Comparison of ENCODE assay signal across 24 cellular contexts in the genomic region with DNA sequence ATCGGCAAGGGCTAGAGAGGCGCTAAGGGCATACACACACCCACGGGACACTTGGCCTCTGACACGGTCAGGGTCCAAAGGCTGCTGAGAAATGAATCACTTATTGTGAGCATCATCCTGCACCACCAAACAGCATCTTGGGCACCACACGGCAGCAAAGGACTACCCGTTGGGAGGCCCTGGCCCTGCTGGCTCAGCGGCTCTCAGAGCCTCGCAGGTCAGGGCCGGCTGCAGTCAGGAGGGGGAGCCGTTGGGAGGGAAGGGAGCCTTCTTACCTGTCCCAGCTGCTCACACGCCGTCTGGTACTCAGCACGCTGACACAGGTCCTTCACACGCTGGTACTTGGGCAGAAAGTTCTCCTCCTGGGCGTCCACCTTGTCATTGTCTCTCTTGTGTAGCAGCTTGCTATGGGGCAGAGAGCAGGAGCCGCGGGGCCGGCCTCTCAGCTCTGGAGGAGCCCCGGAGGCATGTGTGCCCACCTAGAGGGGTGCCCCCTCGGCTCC.
DNase-seq lines count a peak whose midpoint lies in the region; ATAC-seq, FAIRE-seq and TF ChIP-seq lines count a peak whose summit lies in the region.
"Had no signal": no experiment of that assay in that cellular context is flagged by ENCODE, and none has a peak within 500 bp of the region (broad histone marks: within the 10 kb centered on the region; RNA-seq: fewer than 3 reads in every experiment).

No MANE protein-coding gene starts in this region.

- H3K9me2 ChIP-seq in HCT116 (ENCODE audit: insufficient read depth), result no peaks in the 10 kb centered on the region

- no TSS peak for BruUV-seq in HCT116 (replicated peaks; lab: Mats Ljungman, UMichigan)
- no TSS peak for BruUV-seq in GM12878 (replicated peaks; lab: Mats Ljungman, UMichigan)

- FAIRE-seq in GM12878 (lab: Jason Lieb, UNC), result no peak
- FAIRE-seq: endothelial cell of umbilical vein, G401.6, GM18507 had no signal

- no peak for TF ChIP-seq EP300 in GM12878 (IDR thresholded peaks at IDR 0.05; ENCODE audit: borderline replicate concordance in 1 of 2, control insufficient read depth in 1 of 2, low read depth in 2 of 2, low read length in 2 of 2)

- POLR2A ChIA-PET in HCT116 (lab: Charles Lee), result no interaction called here
- POLR2A ChIA-PET in GM12878 (lab: Charles Lee), result no interaction called here

- TF ChIP-seq POLR2A in HCT116 (IDR thresholded peaks at IDR 0.05; ENCODE audit: borderline replicate concordance, extremely low read depth, insufficient read depth, insufficient read length) (no peak), GM12878 (IDR thresholded peaks at IDR 0.05; ENCODE audit: low read depth, low read length) (no peak), vagina (IDR thresholded peaks at IDR 0.05) (no peak)

- H3K79me2 ChIP-seq in HCT116 (ENCODE audit: insufficient read depth, low read length) (no peaks in the 10 kb centered on the region), GM12878 (ENCODE audit: control insufficient read depth, insufficient read depth, low read length) (no peaks in the 10 kb centered on the region), mesendoderm (ENCODE audit: control insufficient read depth, insufficient read depth, low read length) (no peaks in the 10 kb centered on the region)

- SMC1A ChIA-PET in GM12878 (lab: Charles Lee; ENCODE audit: uncharacterized antibody, unreplicated experiment), result interaction anchor here (1.1 kb wide), 1 partner anchor 36 kb away, joined by 3 read pairs; no protein-coding TSS in a partner anchor

- H4K20me1 ChIP-seq in HCT116 (ENCODE audit: insufficient read depth) (no peaks in the 10 kb centered on the region), GM12878 (ENCODE audit: control insufficient read depth, insufficient read depth) (no peaks in the 10 kb centered on the region)

- CTCF ChIA-PET in HCT116 (lab: Charles Lee) (interaction anchor here (1.3 to 5.5 kb wide), 2 partner anchors 14 to 945 kb away, joined by 3 to 43 read pairs; no protein-coding TSS in a partner anchor), GM12878 (lab: Yijun Ruan, JAX) (interaction anchor here (1.2 to 2.9 kb wide), 6 partner anchors 16 to 944 kb away, joined by 3 to 31 read pairs (median 4); no protein-coding TSS in a partner anchor)

- no peaks in the 10 kb centered on the region for H3K27me3 ChIP-seq in HCT116 (ENCODE audit: insufficient read depth, low read length)
- no peaks in the 10 kb centered on the region; a peak in 1 of 4 replicates for H3K27me3 ChIP-seq in GM12878 (replicated peaks in 1 of 2; ENCODE audit: control insufficient read depth in 2 of 2, insufficient read depth in 2 of 2, low read length in 1 of 2)
- no peaks in the 10 kb centered on the region for H3K27me3 ChIP-seq in mesendoderm (ENCODE audit: insufficient read depth, low read length, poor library complexity)
- no peaks in the 10 kb centered on the region for H3K27me3 ChIP-seq in vagina
- H3K27me3 ChIP-seq: MG63, neutrophil, sigmoid colon, thyroid gland had no signal

- H3K9me3 ChIP-seq in HCT116 (ENCODE audit: control insufficient read depth in 1 of 2, insufficient read depth in 1 of 2, low read depth in 1 of 2, low read length in 2 of 2) (no peaks in the 10 kb centered on the region), GM12878 (replicated peaks; ENCODE audit: control insufficient read depth, insufficient read depth, low read length) (no peaks in the 10 kb centered on the region), vagina (no peaks in the 10 kb centered on the region)
- H3K9me3 ChIP-seq: MG63, neutrophil, sigmoid colon, thyroid gland had no signal

- no peak overlapping the region for H4K5ac ChIP-seq in mesendoderm (ENCODE audit: low read length)

- TF ChIP-seq RAD21 in HCT116 (IDR thresholded peaks at IDR 0.05; ENCODE audit: low read depth), result 0 out of 2 replicates have a peak, but pooled peaks have one; percentile 6
- no peak for TF ChIP-seq RAD21 in GM12878 (IDR thresholded peaks at IDR 0.05; ENCODE audit: insufficient read depth, low read depth, low read length)

- no peak overlapping the region for H3K18ac ChIP-seq in mesendoderm (ENCODE audit: low read length)

- H2BK120ac ChIP-seq in mesendoderm (ENCODE audit: low read depth, low read length), result no peak overlapping the region

- RAD21 ChIA-PET in HCT116 (lab: Charles Lee; ENCODE audit: low non-redundant PET in 1 of 2, low total read pairs in 2 of 2, uncharacterized antibody in 2 of 2, unreplicated experiment in 2 of 2) (no interaction called here), GM12878 (lab: Charles Lee; ENCODE audit: unreplicated experiment) (interaction anchor here (2.5 kb wide), 1 partner anchor 35 kb away, joined by 16 read pairs; no protein-coding TSS in a partner anchor)

- no peak overlapping the region for H2AFZ ChIP-seq in HCT116 (ENCODE audit: low read depth, low read length, poor library complexity, severe bottlenecking)
- no peak overlapping the region for H2AFZ ChIP-seq in GM12878 (ENCODE audit: control insufficient read depth, low read depth, low read length)
- H2AFZ ChIP-seq: GM23248 had no signal

- in situ Hi-C loops in GM12878 (cut with MboI), result no loop called here

- no peak overlapping the region for H2AK5ac ChIP-seq in mesendoderm (ENCODE audit: low read length)

- no peak overlapping the region for H3K27ac ChIP-seq in HCT116 (ENCODE audit: low read depth, low read length)
- no peak overlapping the region for H3K27ac ChIP-seq in GM12878 (ENCODE audit: control insufficient read depth, insufficient read depth)
- H3K27ac ChIP-seq in mesendoderm (ENCODE audit: low read depth, low read length), result no peak overlapping the region
- H3K27ac ChIP-seq in vagina, result no peak overlapping the region
- H3K27ac ChIP-seq: GM23248, neutrophil, sigmoid colon, thyroid gland had no signal

- H3K4me3 ChIP-seq in HCT116 (replicated peaks in 1 of 2; ENCODE audit: low read depth in 1 of 2, low read length in 2 of 2) (no peak overlapping the region), GM12878 (no peak overlapping the region), mesendoderm (ENCODE audit: low read length) (no peak overlapping the region), vagina (no peak overlapping the region)
- H3K4me3 ChIP-seq: GM23248, MG63, sigmoid colon, thyroid gland had no signal

- WGBS in GM12878 (ENCODE audit: insufficient coverage, insufficient replicate concordance, low lambda C conversion rate, missing lambda C conversion rate), result 26% methylated on average over 18 of the region's 20 CpGs
- WGBS in mesendoderm (ENCODE audit: extremely low coverage, insufficient coverage, low lambda C conversion rate), result no CpG with 5 or more reads among the region's 20 CpGs

- ATAC-seq in HCT116 (no peak), GM12878 (no peak)
- ATAC-seq: activated naive CD4-positive, alpha-beta T cell treated with anti-CD3 and anti-CD28 coated beads, Interleukin-2, amount 50 U/mL, for 72 hours; stimulated activated naive CD8-positive, alpha-beta T cell treated with anti-CD3 and anti-CD28 coated beads, Interleukin-15, amount 100 ng/mL, for 72 hours had no signal

- no peak overlapping the region for H3K56ac ChIP-seq in mesendoderm (ENCODE audit: low read length)

- TF ChIP-seq CTCF in HCT116 (IDR thresholded peaks at IDR 0.05 in 2 of 3, conservative IDR thresholded peaks at IDR 0.05 in 1 of 3; ENCODE audit: borderline replicate concordance in 1 of 3, insufficient read depth in 1 of 3, low read depth in 2 of 3, low read length in 2 of 3), result peak in 1 of 3 experiments; percentile 29; a peak in 1 of 6 replicates
- no peak for TF ChIP-seq CTCF in GM12878 (IDR thresholded peaks at IDR 0.05 in 2 of 3, conservative IDR thresholded peaks at IDR 0.05 in 1 of 3; ENCODE audit: control insufficient read depth in 2 of 3, extremely low read depth in 1 of 3, insufficient read depth in 1 of 3, low read depth in 3 of 3, low read length in 3 of 3)
- no peak for TF ChIP-seq CTCF in vagina (IDR thresholded peaks at IDR 0.05)

- H3K4me1 ChIP-seq in HCT116 (ENCODE audit: control insufficient read depth in 1 of 2, insufficient read depth in 2 of 2, low read length in 2 of 2) (peaks cover 0 to 8% of the 10 kb centered on the region in 2 experiments; a peak in 1 of 4 replicates), GM12878 (ENCODE audit: control insufficient read depth, insufficient read depth, low read length) (no peaks in the 10 kb centered on the region), mesendoderm (ENCODE audit: control insufficient read depth, low read depth, low read length) (no peaks in the 10 kb centered on the region), vagina (no peaks in the 10 kb centered on the region)
- H3K4me1 ChIP-seq: thyroid gland had no signal

- peak; percentile 39 for DNase-seq in ELF-1 (ENCODE audit: low read depth, low spot score)
- DNase-seq in HCT116 (ENCODE audit: low read depth, low spot score), result no peak
- no peak for DNase-seq in GM12878 (ENCODE audit: low read depth, low spot score)
- peak; percentile 60 for DNase-seq in mesendoderm
- DNase-seq in vagina (ENCODE audit: extremely low spot score in 2 of 2), result no peak
- no peak for DNase-seq in DMS114 treated with DMSO at 0.1 percent for 48 hours (lab: John Stamatoyannopoulos, UW; ENCODE audit: unreplicated experiment)
- DNase-seq in activated CD4-positive, CD25-positive, alpha-beta regulatory T cell (lab: John Stamatoyannopoulos, UW), result no peak
- DNase-seq: activated CD4-positive, alpha-beta T cell treated with anti-CD3 and anti-CD28 coated beads for 48 hours; aorta; CD4-positive, CD25-positive, alpha-beta regulatory T cell; central memory CD4-positive, alpha-beta T cell; GM23248; MG63; NCI-H1436; NCI-H2171 treated with DMSO at 0.1 percent for 48 hours; NCI-H526 treated with DMSO at 0.1 percent for 48 hours; sigmoid colon; stimulated activated naive CD8-positive, alpha-beta T cell treated with anti-CD3 and anti-CD28 coated beads, Interleukin-15, amount 100 ng/mL, for 72 hours; thyroid gland had no signal

- H3K36me3 ChIP-seq in HCT116 (ENCODE audit: control insufficient read depth in 1 of 2, insufficient read depth in 2 of 2, low read length in 2 of 2), result no peaks in the 10 kb centered on the region
- no peaks in the 10 kb centered on the region for H3K36me3 ChIP-seq in GM12878 (ENCODE audit: control insufficient read depth in 2 of 2, insufficient read depth in 2 of 2, low read length in 1 of 2)
- no peaks in the 10 kb centered on the region for H3K36me3 ChIP-seq in mesendoderm (ENCODE audit: control insufficient read depth, insufficient read depth, low read length)
- peaks cover 0 to 28% of the 10 kb centered on the region in 2 donors for H3K36me3 ChIP-seq in vagina
- H3K36me3 ChIP-seq: MG63, thyroid gland had no signal

- H2BK5ac ChIP-seq in mesendoderm (ENCODE audit: low read length), result no peak overlapping the region

- no peaks in the 10 kb centered on the region for H3K79me1 ChIP-seq in mesendoderm (ENCODE audit: low read length)

- H3K23ac ChIP-seq in mesendoderm (ENCODE audit: low read length), result no peak overlapping the region

- H3K9ac ChIP-seq in HCT116 (ENCODE audit: low read length), result no peak overlapping the region
- no peak overlapping the region for H3K9ac ChIP-seq in GM12878 (ENCODE audit: control insufficient read depth, insufficient read depth, low read length)
- no peak overlapping the region for H3K9ac ChIP-seq in mesendoderm (ENCODE audit: low read length)
- H3K9ac ChIP-seq: GM23248 had no signal

- no peak overlapping the region for H2BK15ac ChIP-seq in mesendoderm (replicated peaks; ENCODE audit: low read depth)

- H3K4ac ChIP-seq in mesendoderm (ENCODE audit: low read depth, low read length), result no peak overlapping the region

- intact Hi-C loops in HCT116 (cut with micrococcal nuclease) (loop anchor here (5.0 kb wide), 2 partner anchors 36 to 111 kb away; a partner anchor contains a TSS), GM12878 (cut with micrococcal nuclease; ENCODE audit: unreplicated experiment) (loop anchor here (5.0 kb wide), 1 partner anchor 106 kb away; no protein-coding TSS in a partner anchor), vagina (cut with DNase I) (no loop called here)

- no peak overlapping the region for H4K8ac ChIP-seq in mesendoderm (ENCODE audit: low read depth, low read length)

- H3K4me2 ChIP-seq in HCT116 (ENCODE audit: low read length) (no peak overlapping the region), GM12878 (ENCODE audit: control insufficient read depth, insufficient read depth) (no peak overlapping the region), mesendoderm (ENCODE audit: low read length) (no peak overlapping the region)

Comparison
In these comparisons a context has a peak if more than half of its experiments do, and no peak if none do; other contexts are left out.
1. DNase-seq: peak in ELF-1 (single experiment) and mesendoderm (single experiment); none in HCT116 (single experiment), GM12878 (single experiment), vagina (0 of 2), DMS114 treated with DMSO at 0.1 percent for 48 hours (single experiment) and activated CD4-positive, CD25-positive, alpha-beta regulatory T cell (0 of 4).